ENCODE assay signal across 1 cellular context in the genomic region with DNA sequence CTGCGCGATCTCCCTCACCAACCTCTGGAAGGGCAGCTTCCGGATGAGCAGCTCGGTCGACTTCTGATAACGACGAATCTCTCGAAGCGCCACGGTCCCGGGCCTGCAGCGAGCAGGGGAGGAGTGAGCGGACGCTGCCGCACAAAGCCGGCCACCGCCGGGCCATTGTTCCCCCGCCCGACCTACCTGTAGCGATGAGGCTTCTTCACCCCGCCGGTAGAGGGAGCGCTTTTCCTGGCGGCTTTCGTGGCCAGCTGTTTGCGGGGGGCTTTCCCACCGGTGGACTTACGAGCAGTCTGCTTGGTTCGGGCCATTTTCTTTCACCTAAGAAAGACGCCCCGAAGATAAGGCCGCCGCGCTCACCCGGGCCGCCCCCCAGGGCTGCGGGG.
TF ChIP-seq lines count a peak whose summit lies in the region.

No MANE protein-coding gene starts in this region.

TF ChIP-seq in K562, 482 proteins besides CTCF, POLR2A, EP300 and RAD21 (continued from another document):
- no peak for TF ChIP-seq ZZZ3 (IDR thresholded peaks at IDR 0.05)
- 0 out of 2 replicates have a peak, but pooled peaks have one; percentile 22 for TF ChIP-seq ERF (CRISPR knock-in tag; IDR thresholded peaks at IDR 0.05)
- no peak for TF ChIP-seq BMI1 (IDR thresholded peaks at IDR 0.05; ENCODE audit: low read length)
- TF ChIP-seq, protein P1, sequence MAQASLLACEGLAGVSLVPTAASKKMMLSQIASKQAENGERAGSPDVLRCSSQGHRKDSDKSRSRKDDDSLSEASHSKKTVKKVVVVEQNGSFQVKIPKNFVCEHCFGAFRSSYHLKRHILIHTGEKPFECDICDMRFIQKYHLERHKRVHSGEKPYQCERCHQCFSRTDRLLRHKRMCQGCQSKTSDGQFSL (CRISPR knock-in tag; IDR thresholded peaks at IDR 0.05), result peak; percentile 14; the same call in 1 of the 2 replicates
- TF ChIP-seq, protein P1 (tag; IDR thresholded peaks at IDR 0.05), result no peak
- TF ChIP-seq HEY1 (CRISPR knock-in tag; IDR thresholded peaks at IDR 0.05; ENCODE audit: borderline replicate concordance), result 0 out of 2 replicates have a peak, but pooled peaks have one; percentile 65
- no peak for TF ChIP-seq ELF2 (CRISPR knock-in tag; IDR thresholded peaks at IDR 0.05)
- TF ChIP-seq THRAP3 (IDR thresholded peaks at IDR 0.05; ENCODE audit: borderline replicate concordance), result 0 out of 2 replicates have a peak, but pooled peaks have one; percentile 2
- TF ChIP-seq TAL1 (IDR thresholded peaks at IDR 0.05), result no peak
- TF ChIP-seq MAZ (CRISPR knock-in tag; conservative IDR thresholded peaks at IDR 0.05 in 1 of 2, IDR thresholded peaks at IDR 0.05 in 1 of 2), result peak in 1 of 2 experiments; percentile 8; a peak in 1 of 4 replicates
- no peak for TF ChIP-seq RFX5 (IDR thresholded peaks at IDR 0.05; ENCODE audit: low read depth, low read length)
